ENCODE assay signal across 1 cellular context in genomic region chr6:113690255-113690956, GRCh38.
TF ChIP-seq lines count a peak whose summit lies in the region.

No MANE protein-coding gene starts in this region.

TF ChIP-seq in HEK293, 187 proteins besides CTCF, POLR2A, EP300 and RAD21 (continued from another document and continues in another):
- TF ChIP-seq IKZF3 (tag by site-specific recombination; IDR thresholded peaks at IDR 0.05) (no peak), ZNF629 (tag by site-specific recombination; IDR thresholded peaks at IDR 0.05) (peak; percentile 90), ZNF660 (tag by site-specific recombination; IDR thresholded peaks at IDR 0.05) (0 out of 2 replicates have a peak, but pooled peaks have one; percentile 19), KLF9 (tag by site-specific recombination; IDR thresholded peaks at IDR 0.05; ENCODE audit: low read depth) (no peak), ZNF23 (tag by site-specific recombination; IDR thresholded peaks at IDR 0.05; ENCODE audit: borderline replicate concordance) (no peak), KLF8 (tag by site-specific recombination; IDR thresholded peaks at IDR 0.05) (0 out of 2 replicates have a peak, but pooled peaks have one; percentile 49), ZNF843 (tag by site-specific recombination; IDR thresholded peaks at IDR 0.05) (peak; percentile 55; the same call in 1 of the 2 replicates), ZFP3 (tag by site-specific recombination; IDR thresholded peaks at IDR 0.05; ENCODE audit: low read depth) (no peak), ZNF677 (tag by site-specific recombination; IDR thresholded peaks at IDR 0.05) (no peak), ZNF555 (tag by site-specific recombination; conservative IDR thresholded peaks at IDR 0.05) (no peak), ZNF138 (tag by site-specific recombination; IDR thresholded peaks at IDR 0.05; ENCODE audit: borderline replicate concordance) (no peak), ZXDB (tag by site-specific recombination; IDR thresholded peaks at IDR 0.05) (no peak), GLI4 (tag by site-specific recombination; IDR thresholded peaks at IDR 0.05) (no peak), ZNF202 (tag by site-specific recombination; IDR thresholded peaks at IDR 0.05; ENCODE audit: borderline replicate concordance) (no peak), ZNF362 (tag by site-specific recombination; IDR thresholded peaks at IDR 0.05) (0 out of 2 replicates have a peak, but pooled peaks have one; percentile 10), ZNF692 (tag by site-specific recombination; IDR thresholded peaks at IDR 0.05) (no peak), PRDM2 (tag by site-specific recombination; IDR thresholded peaks at IDR 0.05; ENCODE audit: borderline replicate concordance) (no peak), KLF1 (tag by site-specific recombination; IDR thresholded peaks at IDR 0.05) (no peak), ZNF133 (tag by site-specific recombination; IDR thresholded peaks at IDR 0.05) (no peak), ZNF10 (tag by site-specific recombination; IDR thresholded peaks at IDR 0.05) (peak; percentile 69; the same call in 1 of the 2 replicates), ZNF701 (tag by site-specific recombination; IDR thresholded peaks at IDR 0.05) (no peak), ZEB2 (tag by site-specific recombination; IDR thresholded peaks at IDR 0.05) (peak; percentile 54; the same call in 1 of the 2 replicates), GLIS1 (tag by site-specific recombination; IDR thresholded peaks at IDR 0.05) (no peak), ZNF223 (tag by site-specific recombination; IDR thresholded peaks at IDR 0.05) (no peak), ZIC2 (tag by site-specific recombination; IDR thresholded peaks at IDR 0.05) (no peak), ZNF518A (tag by site-specific recombination; conservative IDR thresholded peaks at IDR 0.05; ENCODE audit: low read depth) (no peak), ZNF140 (tag by site-specific recombination; IDR thresholded peaks at IDR 0.05) (no peak), ATF2 (tag by site-specific recombination; IDR thresholded peaks at IDR 0.05; ENCODE audit: low read depth) (peak; percentile 83), EGR2 (tag by site-specific recombination; IDR thresholded peaks at IDR 0.05; ENCODE audit: low read depth) (no peak), GFI1B (tag by site-specific recombination; IDR thresholded peaks at IDR 0.05) (peak; percentile 65; the same call in 1 of the 2 replicates), TRIM28 (IDR thresholded peaks at IDR 0.05; ENCODE audit: borderline replicate concordance, low read length) (no peak), ZNF350 (tag by site-specific recombination; IDR thresholded peaks at IDR 0.05) (no peak), ZBTB21 (tag by site-specific recombination; IDR thresholded peaks at IDR 0.05) (peak; percentile 63; the same call in 1 of the 2 replicates), ZNF645 (tag by site-specific recombination; IDR thresholded peaks at IDR 0.05) (no peak), YY2 (tag by site-specific recombination; IDR thresholded peaks at IDR 0.05) (no peak), ZNF639 (tag by site-specific recombination; IDR thresholded peaks at IDR 0.05) (peak; percentile 62; the same call in 1 of the 2 replicates), ZNF416 (tag by site-specific recombination; IDR thresholded peaks at IDR 0.05) (no peak), ZFP41 (tag by site-specific recombination; IDR thresholded peaks at IDR 0.05; ENCODE audit: borderline replicate concordance) (no peak), ZNF274 (IDR thresholded peaks at IDR 0.05; ENCODE audit: low read length) (no peak), ZNF274 (tag by site-specific recombination; IDR thresholded peaks at IDR 0.05; ENCODE audit: borderline replicate concordance) (no peak), ZNF777 (tag by site-specific recombination; IDR thresholded peaks at IDR 0.05; ENCODE audit: borderline replicate concordance) (no peak), ZBTB17 (tag by site-specific recombination; IDR thresholded peaks at IDR 0.05) (0 out of 2 replicates have a peak, but pooled peaks have one; percentile 19), SP7 (tag by site-specific recombination; IDR thresholded peaks at IDR 0.05) (peak; percentile 69), ZNF548 (tag by site-specific recombination; IDR thresholded peaks at IDR 0.05) (no peak), RBAK (tag by site-specific recombination; IDR thresholded peaks at IDR 0.05) (no peak), ZBTB6 (tag by site-specific recombination; IDR thresholded peaks at IDR 0.05) (no peak)
